Comparison of ENCODE assay signal across 11 cellular contexts in the genomic region with DNA sequence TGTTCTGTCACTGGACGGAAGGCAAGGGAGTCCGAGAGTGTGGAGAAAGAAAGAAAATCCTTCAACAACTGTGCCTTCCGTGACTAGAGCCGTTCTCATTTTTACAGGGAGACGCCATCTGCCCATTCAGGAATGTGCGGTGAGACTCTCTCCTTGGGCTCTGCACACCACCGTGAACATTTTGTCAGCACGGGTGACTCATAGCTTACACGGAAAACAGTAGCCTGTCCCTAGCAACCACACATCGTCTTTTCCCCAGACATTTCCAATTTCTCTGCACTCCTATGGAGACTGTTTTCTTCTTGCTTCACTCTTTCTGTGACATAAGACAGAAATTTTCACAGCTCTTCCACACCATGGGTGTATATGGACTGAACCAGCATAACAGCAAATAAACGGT. TPM values are rescaled to one million over a fixed set of nuclear protein-coding genes. Genes with fewer than 3 reads are reported as not detected.
A peak's percentile ranks its signal among the peaks of the same experiment; 100 is the strongest.
DNase-seq lines count a peak whose midpoint lies in the region; ATAC-seq and TF ChIP-seq lines count a peak whose summit lies in the region.
"Had no signal": no experiment of that assay in that cellular context is flagged by ENCODE, and none has a peak within 500 bp of the region (broad histone marks: within the 10 kb centered on the region; RNA-seq: fewer than 3 reads in every experiment).

No MANE protein-coding gene starts in this region.

- peaks cover 7% of the 10 kb centered on the region for H3K9me3 Mint-ChIP-seq in activated naive CD4-positive, alpha-beta T cell treated with anti-CD3 and anti-CD28 coated beads for 36 hours

- no peak for ATAC-seq in foreskin keratinocyte
- ATAC-seq: left lobe of liver had no signal

- H3K4me3 Mint-ChIP-seq in activated naive CD4-positive, alpha-beta T cell treated with anti-CD3 and anti-CD28 coated beads for 36 hours, result no peak overlapping the region
- H3K4me3 Mint-ChIP-seq: activated CD4-positive, alpha-beta memory T cell treated with anti-CD3 and anti-CD28 coated beads for 36 hours had no signal

- no peaks in the 10 kb centered on the region for H3K9me3 ChIP-seq in tibial artery
- no peaks in the 10 kb centered on the region for H3K9me3 ChIP-seq in adrenal gland (replicated peaks in 1 of 3)

- H3K36me3 Mint-ChIP-seq in activated naive CD4-positive, alpha-beta T cell treated with anti-CD3 and anti-CD28 coated beads for 36 hours (ENCODE audit: low read depth), result no peaks in the 10 kb centered on the region
- H3K36me3 Mint-ChIP-seq: activated CD4-positive, alpha-beta memory T cell treated with anti-CD3 and anti-CD28 coated beads for 36 hours had no signal

- no peaks in the 10 kb centered on the region for H3K4me1 ChIP-seq in tibial artery
- H3K4me1 ChIP-seq in foreskin keratinocyte, result no peaks in the 10 kb centered on the region
- no peaks in the 10 kb centered on the region for H3K4me1 ChIP-seq in adrenal gland (replicated peaks in 1 of 2)

- H3K36me3 ChIP-seq in tibial artery, result no peaks in the 10 kb centered on the region
- no peaks in the 10 kb centered on the region for H3K36me3 ChIP-seq in adrenal gland (replicated peaks in 1 of 2)

- H3K27ac Mint-ChIP-seq in activated naive CD4-positive, alpha-beta T cell treated with anti-CD3 and anti-CD28 coated beads for 36 hours, result no peak overlapping the region
- H3K27ac Mint-ChIP-seq: activated CD4-positive, alpha-beta memory T cell treated with anti-CD3 and anti-CD28 coated beads for 36 hours had no signal

- H3K27me3 ChIP-seq in tibial artery, result no peaks in the 10 kb centered on the region
- no peaks in the 10 kb centered on the region for H3K27me3 ChIP-seq in foreskin keratinocyte
- H3K27me3 ChIP-seq in adrenal gland, result no peaks in the 10 kb centered on the region

- WGBS in adrenal gland, 4 donors, result 59 to 79% (median 68%) methylated on average over 11 of the region's 11 CpGs

- H3K27me3 Mint-ChIP-seq in activated naive CD4-positive, alpha-beta T cell treated with anti-CD3 and anti-CD28 coated beads for 36 hours (ENCODE audit: low read depth), result peaks cover 11% of the 10 kb centered on the region

- H3K4me3 ChIP-seq in tibial artery (no peak overlapping the region), adrenal gland (no peak overlapping the region)

- CTCF ChIA-PET in activated naive CD4-positive, alpha-beta T cell treated with anti-CD3 and anti-CD28 coated beads for 36 hours (lab: Charles Lee), result no interaction called here

- DNase-seq in AG08396 (ENCODE audit: low spot score) (peak; percentile 42), GM04504 (ENCODE audit: low read depth) (peak; percentile 66), SW480 (ENCODE audit: low spot score) (peak; percentile 81), inferior parietal cortex (ENCODE audit: extremely low spot score) (peak; percentile 34), tibial artery (no peak), foreskin keratinocyte (no peak), adrenal gland (no peak)
- DNase-seq in activated naive CD4-positive, alpha-beta T cell treated with anti-CD3 and anti-CD28 coated beads for 36 hours, result no peak
- DNase-seq: activated CD4-positive, alpha-beta memory T cell treated with anti-CD3 and anti-CD28 coated beads for 36 hours; NCI-H146 had no signal

- TF ChIP-seq CTCF in tibial artery (IDR thresholded peaks at IDR 0.05), result no peak
- TF ChIP-seq CTCF in foreskin keratinocyte (conservative IDR thresholded peaks at IDR 0.05), result no peak
- no peak for TF ChIP-seq CTCF in adrenal gland (IDR thresholded peaks at IDR 0.05)

- H3K4me1 Mint-ChIP-seq in activated naive CD4-positive, alpha-beta T cell treated with anti-CD3 and anti-CD28 coated beads for 36 hours (ENCODE audit: low read depth), result no peaks in the 10 kb centered on the region

- intact Hi-C loops in tibial artery (cut with DNase I; ENCODE audit: low total_unique reads) (no loop called here), adrenal gland (cut with DNase I) (no loop called here)
- intact Hi-C loops in activated naive CD4-positive, alpha-beta T cell treated with anti-CD3 and anti-CD28 coated beads for 36 hours (cut with micrococcal nuclease), result no loop called here

- no peak for TF ChIP-seq POLR2A in adrenal gland (IDR thresholded peaks at IDR 0.05)

- H3K27ac ChIP-seq in tibial artery, result no peak overlapping the region
- H3K27ac ChIP-seq in foreskin keratinocyte, result no peak overlapping the region
- no peak overlapping the region for H3K27ac ChIP-seq in adrenal gland

RNA-seq across cellular contexts. Expression of gene TBXT, which starts 55.1 kb away (rescaled TPM):
- total RNA-seq in foreskin keratinocyte (not detected in 2 replicates), adrenal gland (not detected)
- polyA plus RNA-seq in foreskin keratinocyte (not detected in 2 replicates), adrenal gland (not detected)
- not detected for total RNA-seq in activated naive CD4-positive, alpha-beta T cell treated with anti-CD3 and anti-CD28 coated beads for 36 hours
- total RNA-seq: activated CD4-positive, alpha-beta memory T cell treated with anti-CD3 and anti-CD28 coated beads for 36 hours; left lobe of liver had no signal

Comparison
In these comparisons a context has a peak if more than half of its experiments do, and no peak if none do; other contexts are left out.
1. DNase-seq: peak in AG08396 (single experiment), GM04504 (single experiment), SW480 (single experiment) and inferior parietal cortex (single experiment); none in tibial artery (0 of 2), foreskin keratinocyte (0 of 2), adrenal gland (0 of 7) and activated naive CD4-positive, alpha-beta T cell treated with anti-CD3 and anti-CD28 coated beads for 36 hours (single experiment).